1 cellular context compared by ENCODE assay signal in the genomic region with DNA sequence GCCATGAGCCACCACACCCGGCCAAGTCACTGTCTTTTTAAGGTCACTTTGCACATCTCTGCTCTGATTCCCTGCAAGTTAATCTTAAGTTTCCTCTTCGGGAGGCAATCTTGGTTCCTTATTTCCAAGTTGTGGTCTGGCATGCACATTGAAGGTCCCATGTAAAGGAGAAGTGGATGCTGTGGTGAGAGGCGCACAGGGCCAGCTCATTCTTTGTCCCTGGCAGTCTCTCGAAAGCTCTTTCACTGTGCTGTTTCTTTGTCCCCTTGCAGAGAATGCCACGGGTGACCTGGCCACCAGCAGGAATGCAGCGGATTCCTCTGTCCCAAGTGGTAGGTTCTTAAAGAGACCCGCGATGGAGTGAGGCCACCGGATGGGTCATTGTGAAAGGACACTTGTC.
A peak's percentile ranks its signal among the peaks of the same experiment; 100 is the strongest.
TF ChIP-seq lines count a peak whose summit lies in the region.

No MANE protein-coding gene starts in this region.

TF ChIP-seq in K562, 482 proteins besides CTCF, POLR2A, EP300 and RAD21:
- no peak for TF ChIP-seq ZNF324 (CRISPR knock-in tag; IDR thresholded peaks at IDR 0.05)
- TF ChIP-seq ZBTB33 (CRISPR knock-in tag; IDR thresholded peaks at IDR 0.05) = peak; percentile 52; the same call in 1 of the 2 replicates
- TF ChIP-seq TFAM (CRISPR knock-in tag; conservative IDR thresholded peaks at IDR 0.05) = no peak
- TF ChIP-seq SPI1 (IDR thresholded peaks at IDR 0.05; ENCODE audit: borderline replicate concordance, low read depth, low read length) = peak; percentile 53; the same call in 1 of the 2 replicates
- no peak for TF ChIP-seq BCLAF1 (IDR thresholded peaks at IDR 0.05; ENCODE audit: borderline replicate concordance in 1 of 2, control insufficient read depth in 1 of 2, low read depth in 2 of 2, low read length in 1 of 2)
- no peak for TF ChIP-seq PTRF (tag; IDR thresholded peaks at IDR 0.05)
- no peak for TF ChIP-seq CBX3 (IDR thresholded peaks at IDR 0.05; ENCODE audit: borderline replicate concordance in 1 of 2, low read length in 2 of 2)
